In the genomic region with DNA sequence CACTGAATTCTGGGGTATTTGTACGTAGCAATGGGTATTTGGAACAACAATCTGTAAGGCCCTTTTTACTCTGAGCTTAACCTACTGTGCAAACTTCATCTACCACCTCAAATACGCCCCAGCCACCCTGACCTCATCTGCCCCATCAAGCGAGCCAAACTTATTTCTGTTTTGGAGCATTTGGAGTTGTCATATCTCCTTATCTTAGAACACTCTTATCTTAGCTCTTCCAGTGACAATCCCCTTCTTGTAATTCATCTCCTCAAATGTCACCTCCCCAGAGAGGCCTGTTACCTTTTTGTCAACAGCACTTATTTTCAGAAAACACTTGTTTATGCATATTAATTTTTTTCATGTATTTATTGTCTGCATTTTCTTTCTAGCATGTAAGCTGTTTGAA, we compare ENCODE assay signal across 38 cellular contexts. TPM values are rescaled to one million over a fixed set of nuclear protein-coding genes. Genes with fewer than 3 reads are reported as not detected.
"Had no signal": no experiment of that assay in that cellular context is flagged by ENCODE, and none has a peak within 500 bp of the region (broad histone marks: within the 10 kb centered on the region; RNA-seq: fewer than 3 reads in every experiment).

No MANE protein-coding gene starts in this region.

- H3K4me3 ChIP-seq: MG63 had no signal

- H3K9me3 ChIP-seq: MG63 had no signal

- H3K27me3 ChIP-seq: MG63 had no signal

- DNase-seq: Karpas-422, Kasumi-1, MG63, MM.1S, MV-4-11, NCI-H1048, NCI-H1092, NCI-H1092 treated with DMSO at 0.1 percent for 48 hours, NCI-H1105, NCI-H1105 treated with DMSO at 0.1 percent for 48 hours, NCI-H1417, NCI-H1417 treated with DMSO at 0.1 percent for 48 hours, NCI-H1436, NCI-H1436 treated with DMSO at 0.1 percent for 48 hours, NCI-H146, NCI-H1694, NCI-H1694 treated with DMSO at 0.1 percent for 48 hours, NCI-H187, NCI-H187 treated with DMSO at 0.1 percent for 48 hours, NCI-H1930, NCI-H2029, NCI-H2029 treated with DMSO at 0.1 percent for 48 hours, NCI-H2081, NCI-H2081 treated with DMSO at 0.1 percent for 48 hours, NCI-H2107, NCI-H2171, NCI-H2171 treated with DMSO at 0.1 percent for 48 hours, NCI-H2227 treated with DMSO at 0.1 percent for 48 hours, NCI-H226, NCI-H345, NCI-H446, NCI-H446 treated with DMSO at 0.1 percent for 48 hours, NCI-H510A, NCI-H510A treated with DMSO at 0.1 percent for 48 hours had no signal

- H3K36me3 ChIP-seq: MG63 had no signal

RNA-seq across cellular contexts. Expression of a gene that starts 52.8 kb away (rescaled TPM):
- total RNA-seq: LHCN-M2, M059J, MCF 10A, NCI-H460 had no signal
